ENCODE assay signal across 6 cellular contexts in genomic region chr2:74542978-74543377, GRCh38. TPM values are rescaled to one million over a fixed set of nuclear protein-coding genes. Genes with fewer than 3 reads are reported as not detected.
"Had no signal": no experiment of that assay in that cellular context is flagged by ENCODE, and none has a peak within 500 bp of the region (broad histone marks: within the 10 kb centered on the region; RNA-seq: fewer than 3 reads in every experiment).

No MANE protein-coding gene starts in this region.

- H3K4me3 ChIP-seq: HAP-1 had no signal

- H3K9me3 Mint-ChIP-seq: HFFc6 had no signal

- H3K4me3 Mint-ChIP-seq: HFFc6 had no signal

- H3K36me3 ChIP-seq: HAP-1 had no signal

- H3K27ac Mint-ChIP-seq: HFFc6 had no signal

- H3K4me1 ChIP-seq: HAP-1 had no signal

- DNase-seq: GOT3, H7, HFFc6, IMR-90 had no signal

- H3K9me3 ChIP-seq: HAP-1 had no signal

RNA-seq across cellular contexts. Expression of gene DQX1, which starts 16.9 kb away (rescaled TPM):
- total RNA-seq: H4, IMR-90 had no signal
